9 cellular contexts compared by ENCODE assay signal in the genomic region with DNA sequence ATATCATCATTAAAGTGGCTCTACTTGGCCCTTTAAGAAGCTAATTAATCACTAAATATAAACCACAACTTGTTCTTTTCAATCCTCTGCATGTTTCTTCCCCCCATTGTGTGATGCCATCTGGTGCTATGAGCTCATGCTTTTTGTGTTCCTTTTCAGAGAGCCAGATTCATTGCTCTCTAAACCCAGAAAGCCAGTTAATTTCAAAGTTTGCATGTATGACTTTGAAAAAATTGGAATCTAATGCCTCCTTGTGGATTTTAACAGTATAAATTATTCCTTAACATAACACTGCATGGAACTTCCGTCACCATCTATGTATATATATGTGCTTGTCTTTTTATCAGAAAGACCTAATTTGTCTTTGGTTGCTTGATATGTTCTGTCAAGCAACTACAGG. TPM values are rescaled to one million over a fixed set of nuclear protein-coding genes. Genes with fewer than 3 reads are reported as not detected.
A peak's percentile ranks its signal among the peaks of the same experiment; 100 is the strongest.
DNase-seq lines count a peak whose midpoint lies in the region; ATAC-seq and TF ChIP-seq lines count a peak whose summit lies in the region.
"Had no signal": no experiment of that assay in that cellular context is flagged by ENCODE, and none has a peak within 500 bp of the region (broad histone marks: within the 10 kb centered on the region; RNA-seq: fewer than 3 reads in every experiment).

No MANE protein-coding gene starts in this region.

- peaks cover 6% of the 10 kb centered on the region for H3K36me3 Mint-ChIP-seq in chondrocyte (ENCODE audit: low read depth)
- H3K36me3 Mint-ChIP-seq in mesothelial cell of epicardium: peaks cover 21% of the 10 kb centered on the region
- H3K36me3 Mint-ChIP-seq in activated CD4-positive, alpha-beta T cell treated with anti-CD3 and anti-CD28 coated beads for 36 hours (ENCODE audit: low read depth): no peaks in the 10 kb centered on the region

- TF ChIP-seq CTCF in chondrocyte (IDR thresholded peaks at IDR 0.05): peak; percentile 85
- peak; percentile 19 for TF ChIP-seq CTCF in mesothelial cell of epicardium (IDR thresholded peaks at IDR 0.05; ENCODE audit: unreplicated experiment)

- ATAC-seq in HG02970 (IDR thresholded peaks at IDR 0.05; ENCODE audit: low FRiP score, unreplicated experiment): no peak
- no peak for ATAC-seq in activated CD4-positive, alpha-beta T cell treated with anti-CD3 and anti-CD28 coated beads for 36 hours
- no peak for ATAC-seq in GM18868 (IDR thresholded peaks at IDR 0.05; ENCODE audit: unreplicated experiment)

- H3K27me3 Mint-ChIP-seq in chondrocyte (ENCODE audit: low read depth): no peaks in the 10 kb centered on the region
- H3K27me3 Mint-ChIP-seq in mesothelial cell of epicardium (ENCODE audit: low read depth): no peaks in the 10 kb centered on the region
- H3K27me3 Mint-ChIP-seq in activated CD4-positive, alpha-beta T cell treated with anti-CD3 and anti-CD28 coated beads for 36 hours: peaks cover 16% of the 10 kb centered on the region

- H3K27ac Mint-ChIP-seq in chondrocyte (ENCODE audit: unreplicated experiment) (peak overlapping the region; percentile 81), mesothelial cell of epicardium (peak overlapping the region; percentile 52)
- H3K27ac Mint-ChIP-seq in activated CD4-positive, alpha-beta T cell treated with anti-CD3 and anti-CD28 coated beads for 36 hours: no peak overlapping the region

- CTCF ChIA-PET in activated CD4-positive, alpha-beta T cell treated with anti-CD3 and anti-CD28 coated beads for 36 hours (lab: Charles Lee): interaction anchor here (0.6 to 1.8 kb wide), 4 partner anchors 8 to 295 kb away, joined by 3 to 6 read pairs (median 4); no protein-coding TSS in a partner anchor

- POLR2A ChIA-PET in activated CD4-positive, alpha-beta T cell treated with anti-CD3 and anti-CD28 coated beads for 36 hours (lab: Charles Lee): no interaction called here

- H3K4me3 Mint-ChIP-seq in chondrocyte (ENCODE audit: unreplicated experiment): no peak overlapping the region
- no peak overlapping the region for H3K4me3 Mint-ChIP-seq in mesothelial cell of epicardium
- H3K4me3 Mint-ChIP-seq in activated CD4-positive, alpha-beta T cell treated with anti-CD3 and anti-CD28 coated beads for 36 hours: no peak overlapping the region

- H3K9me3 Mint-ChIP-seq in chondrocyte (ENCODE audit: low read depth) (peaks cover 22% of the 10 kb centered on the region), mesothelial cell of epicardium (peaks cover 24% of the 10 kb centered on the region)
- H3K9me3 Mint-ChIP-seq in activated CD4-positive, alpha-beta T cell treated with anti-CD3 and anti-CD28 coated beads for 36 hours (ENCODE audit: low read depth): peaks cover 8% of the 10 kb centered on the region

- peak; percentile 67 for DNase-seq in AG20443 (ENCODE audit: low spot score)
- DNase-seq in NCI-H1105 (lab: John Stamatoyannopoulos, UW): peak; percentile 23
- DNase-seq in chondrocyte (ENCODE audit: low spot score): no peak
- DNase-seq in mesothelial cell of epicardium (ENCODE audit: low spot score in 2 of 2, unreplicated experiment in 2 of 2): no peak
- DNase-seq in T1000 (lab: John Stamatoyannopoulos, UW): no peak
- no peak for DNase-seq in activated CD4-positive, alpha-beta T cell treated with anti-CD3 and anti-CD28 coated beads for 36 hours

- H3K4me1 Mint-ChIP-seq in chondrocyte (ENCODE audit: low read depth): peaks cover 31% of the 10 kb centered on the region
- peaks cover 21% of the 10 kb centered on the region for H3K4me1 Mint-ChIP-seq in mesothelial cell of epicardium
- H3K4me1 Mint-ChIP-seq in activated CD4-positive, alpha-beta T cell treated with anti-CD3 and anti-CD28 coated beads for 36 hours: no peaks in the 10 kb centered on the region

- intact Hi-C loops in activated CD4-positive, alpha-beta T cell treated with anti-CD3 and anti-CD28 coated beads for 36 hours (cut with DNase I, micrococcal nuclease): loop anchor here in 1 of 2 experiments (1.0 kb wide), 1 partner anchor 318 kb away; no protein-coding TSS in a partner anchor

RNA-seq across cellular contexts. Expression of gene TMEM178A, which starts 31.1 kb away (rescaled TPM):
- total RNA-seq in chondrocyte (1.3 to 2.6 TPM (median 1.4 TPM) in 3 replicates), mesothelial cell of epicardium (11.9 to 14.9 TPM (median 13.1 TPM) in 3 replicates)
- total RNA-seq in activated CD4-positive, alpha-beta T cell treated with anti-CD3 and anti-CD28 coated beads for 36 hours: under 1 TPM; 0.21 to 0.39 TPM
- total RNA-seq: activated CD8-positive, alpha-beta memory T cell treated with anti-CD3 and anti-CD28 coated beads for 36 hours had no signal

Comparison
In these comparisons a context has a peak if more than half of its experiments do, and no peak if none do; other contexts are left out.
1. DNase-seq: peak in AG20443 (single experiment) and NCI-H1105 (single experiment); none in chondrocyte (single experiment), mesothelial cell of epicardium (0 of 2), T1000 (single experiment) and activated CD4-positive, alpha-beta T cell treated with anti-CD3 and anti-CD28 coated beads for 36 hours (single experiment).